In genomic region chr21:19510057-19510456, GRCh38 we compare ENCODE assay signal across 29 cellular contexts.
"Had no signal": no experiment of that assay in that cellular context is flagged by ENCODE, and none has a peak within 500 bp of the region (broad histone marks: within the 10 kb centered on the region; RNA-seq: fewer than 3 reads in every experiment).

No MANE protein-coding gene starts in this region.

- H3K27ac Mint-ChIP-seq: mesothelial cell of epicardium; naive B cell; nephron; progenitor cell of endocrine pancreas; stimulated activated memory B cell treated with anti-CD40 and anti-IgM and Interleukin-4, amounts not matched to agents 10 μg/mL and 1 μg/mL and 100 μg/mL, for 72 hours; stimulated activated naive CD8-positive, alpha-beta T cell treated with anti-CD3 and anti-CD28 coated beads, Interleukin-15, amount 100 ng/mL, for 72 hours; type B pancreatic cell had no signal

- DNase-seq: hippocampal formation; kidney; left colon; left lung; lower lobe of right lung; mammary epithelial cell; mesenchymal stem cell; naive B cell; occipital lobe; right lobe of liver; stimulated activated CD4-positive, alpha-beta T cell treated with anti-CD3 and anti-CD28 coated beads, Interleukin-1b, Interleukin-23, amount 100 ng/mL, for 48 hours; stimulated activated CD4-positive, alpha-beta T cell treated with anti-CD3 and anti-CD28 coated beads, Interleukin-2, amount 100 ng/mL, for 48 hours; stimulated activated CD4-positive, alpha-beta T cell treated with anti-CD3 and anti-CD28 coated beads, Interleukin-4, amount 100 ng/mL, for 4 hours; stimulated activated CD8-positive, alpha-beta memory T cell treated with anti-CD3 and anti-CD28 coated beads, Interleukin-4, amount 100 ng/mL, for 48 hours; stimulated activated naive CD4-positive, alpha-beta T cell treated with Interleukin-2 at 50 U/mL for 16 hours; stimulated activated naive CD8-positive, alpha-beta T cell treated with anti-CD3 and anti-CD28 coated beads, Interleukin-15, amount 100 ng/mL, for 72 hours; substantia nigra; uterus had no signal

- H3K79me2 ChIP-seq: parathyroid adenoma had no signal

- H3K9ac ChIP-seq: parathyroid adenoma had no signal

- H3K4me3 Mint-ChIP-seq: mesothelial cell of epicardium; naive B cell; nephron; neural crest cell; stimulated activated memory B cell treated with anti-CD40 and anti-IgM and Interleukin-4, amounts not matched to agents 10 μg/mL and 1 μg/mL and 100 μg/mL, for 72 hours; stimulated activated naive CD8-positive, alpha-beta T cell treated with anti-CD3 and anti-CD28 coated beads, Interleukin-15, amount 100 ng/mL, for 72 hours; type B pancreatic cell had no signal

- H3K27me3 Mint-ChIP-seq: naive B cell; progenitor cell of endocrine pancreas; stimulated activated memory B cell treated with anti-CD40 and anti-IgM and Interleukin-4, amounts not matched to agents 10 μg/mL and 1 μg/mL and 100 μg/mL, for 72 hours; stimulated activated naive CD8-positive, alpha-beta T cell treated with anti-CD3 and anti-CD28 coated beads, Interleukin-15, amount 100 ng/mL, for 72 hours; type B pancreatic cell had no signal

- ATAC-seq: left colon; left lung; lower lobe of right lung; right lobe of liver; stimulated activated memory B cell treated with anti-CD40 and anti-IgM and Interleukin-4, amounts not matched to agents 10 μg/mL and 1 μg/mL and 100 μg/mL, for 72 hours; stimulated activated naive CD8-positive, alpha-beta T cell treated with anti-CD3 and anti-CD28 coated beads, Interleukin-15, amount 100 ng/mL, for 72 hours had no signal

- H3K36me3 ChIP-seq: left lung, lower lobe of right lung, neutrophil, right atrium auricular region, right lobe of liver, tibial nerve, uterus had no signal

- H3K4me2 ChIP-seq: smooth muscle cell had no signal

- H3K36me3 Mint-ChIP-seq: mesothelial cell of epicardium; naive B cell; stimulated activated memory B cell treated with anti-CD40 and anti-IgM and Interleukin-4, amounts not matched to agents 10 μg/mL and 1 μg/mL and 100 μg/mL, for 72 hours; type B pancreatic cell had no signal

- H2AFZ ChIP-seq: parathyroid adenoma had no signal

- H3K4me1 Mint-ChIP-seq: mesothelial cell of epicardium; naive B cell; nephron; stimulated activated memory B cell treated with anti-CD40 and anti-IgM and Interleukin-4, amounts not matched to agents 10 μg/mL and 1 μg/mL and 100 μg/mL, for 72 hours; stimulated activated naive CD8-positive, alpha-beta T cell treated with anti-CD3 and anti-CD28 coated beads, Interleukin-15, amount 100 ng/mL, for 72 hours had no signal

- H3K9me3 ChIP-seq: lower lobe of right lung, right lobe of liver, uterus had no signal

- H3K27me3 ChIP-seq: left lung, neutrophil, right atrium auricular region, right lobe of liver, tibial nerve, uterus had no signal

- H3K27ac ChIP-seq: left lung, lower lobe of right lung, neutrophil, parathyroid adenoma, right atrium auricular region, right lobe of liver, tibial nerve, uterus had no signal

- H3K4me3 ChIP-seq: left lung, lower lobe of right lung, right atrium auricular region, right lobe of liver, smooth muscle cell, tibial nerve, uterus had no signal
